Comparison of ENCODE assay signal across 8 cellular contexts in the genomic region with DNA sequence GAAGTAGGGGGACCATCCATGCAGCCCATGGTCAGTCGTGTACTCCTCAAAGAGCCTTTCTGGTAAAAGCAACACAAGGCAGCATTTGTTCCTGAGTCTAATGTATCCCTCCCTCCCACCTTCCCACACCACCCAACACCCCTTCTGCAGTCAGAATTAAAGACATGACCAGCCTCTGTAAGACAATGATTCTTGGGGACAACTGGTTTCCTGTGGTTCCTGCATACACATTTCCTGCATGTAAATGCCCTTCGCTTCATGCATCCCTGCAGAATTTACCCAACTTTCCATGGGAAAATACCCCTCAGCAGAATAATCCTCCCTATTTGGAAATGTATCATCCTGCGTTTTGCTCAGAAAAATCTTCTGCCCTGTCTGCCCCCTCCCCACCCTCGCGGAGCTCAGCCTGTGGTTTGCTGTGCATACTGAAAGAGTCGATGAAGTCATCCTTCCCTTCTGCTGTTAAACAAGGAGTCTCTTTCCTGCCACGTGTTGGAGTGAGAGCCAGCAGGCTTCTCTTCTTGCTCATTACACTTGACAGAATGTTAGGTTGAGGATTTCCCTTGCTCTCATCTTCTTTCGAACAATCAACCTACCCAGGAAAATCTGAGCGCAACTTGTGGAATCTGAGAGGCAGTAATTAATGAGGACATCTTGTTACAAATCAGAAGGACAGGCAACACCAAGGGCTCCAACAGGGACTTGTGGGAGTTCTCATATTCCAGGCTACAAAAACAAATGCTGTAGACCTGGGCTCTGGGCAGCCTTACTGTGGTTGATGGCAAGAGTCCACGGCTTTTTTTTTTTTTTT. TPM values are rescaled to one million over a fixed set of nuclear protein-coding genes. Genes with fewer than 3 reads are reported as not detected.
A peak's percentile ranks its signal among the peaks of the same experiment; 100 is the strongest.
DNase-seq lines count a peak whose midpoint lies in the region; ATAC-seq and TF ChIP-seq lines count a peak whose summit lies in the region.

No MANE protein-coding gene starts in this region.

- H3K4me1 Mint-ChIP-seq in activated T-cell treated with anti-CD3 and anti-CD28 coated beads, Interleukin-2, amount 50 U/mL, for 4 hours (ENCODE audit: low read depth) = peaks cover 9% of the 10 kb centered on the region

- TF ChIP-seq CTCF in KMS-11 (conservative IDR thresholded peaks at IDR 0.05; ENCODE audit: low read depth, low read length) = no peak

- no peaks in the 10 kb centered on the region for H3K9me3 ChIP-seq in right cardiac atrium (ENCODE audit: control insufficient read depth, low read length)

- H4K20me1 ChIP-seq in KMS-11 (ENCODE audit: insufficient read depth) = no peaks in the 10 kb centered on the region

- H3K36me3 ChIP-seq in KMS-11 (ENCODE audit: insufficient read depth) = no peaks in the 10 kb centered on the region

- H3K4me3 ChIP-seq in KMS-11 (IDR thresholded peaks at IDR 0.05; ENCODE audit: insufficient read depth, low read depth, low read length) (no peak overlapping the region), right cardiac atrium (ENCODE audit: low read length) (peak overlapping the region; percentile 29)

- H3K27ac ChIP-seq in KMS-11 (no peak overlapping the region), right cardiac atrium (ENCODE audit: low read length) (no peak overlapping the region)

- H3K9ac ChIP-seq in KMS-11 = no peak overlapping the region

- H3K27me3 ChIP-seq in KMS-11 (ENCODE audit: insufficient read depth, low read depth) = no peaks in the 10 kb centered on the region
- H3K27me3 ChIP-seq in right cardiac atrium (ENCODE audit: control insufficient read depth, insufficient read depth) = no peaks in the 10 kb centered on the region

- intact Hi-C loops in right cardiac atrium (cut with DNase I) = no loop called here

- ATAC-seq in GM19467 (IDR thresholded peaks at IDR 0.05; ENCODE audit: unreplicated experiment) (peak; percentile 59), right cardiac atrium (peak; percentile 61 to 80), HG02571 (IDR thresholded peaks at IDR 0.05; ENCODE audit: unreplicated experiment) (no peak)
- ATAC-seq in activated T-cell treated with anti-CD3 and anti-CD28 coated beads, Interleukin-2, amount 50 U/mL, for 4 hours = peak; percentile 81 to 82

- H3K9me3 Mint-ChIP-seq in activated T-cell treated with anti-CD3 and anti-CD28 coated beads, Interleukin-2, amount 50 U/mL, for 4 hours = no peaks in the 10 kb centered on the region

- peaks cover 17% of the 10 kb centered on the region for H3K27me3 Mint-ChIP-seq in activated T-cell treated with anti-CD3 and anti-CD28 coated beads, Interleukin-2, amount 50 U/mL, for 4 hours (ENCODE audit: low read depth)

- peak overlapping the region; percentile 12 for H3K4me2 ChIP-seq in KMS-11

- H3K4me3 Mint-ChIP-seq in activated T-cell treated with anti-CD3 and anti-CD28 coated beads, Interleukin-2, amount 50 U/mL, for 4 hours = no peak overlapping the region

- H3K79me2 ChIP-seq in KMS-11 (ENCODE audit: insufficient read depth, low read depth) = no peaks in the 10 kb centered on the region

- DNase-seq in COLO829 (ENCODE audit: low spot score) (peak; percentile 81), right cardiac atrium (peak in 2 of 3 donors; percentile 42 to 66), HT-29 (ENCODE audit: low spot score) (no peak)
- DNase-seq in activated T-cell treated with anti-CD3 and anti-CD28 coated beads, Interleukin-2, amount 50 U/mL, for 4 hours = no peak
- DNase-seq in stimulated activated CD4-positive, alpha-beta T cell treated with anti-CD3 and anti-CD28 coated beads, Interleukin-12 subunit alpha, Interleukin-12 subunit beta, amount 100 ng/mL, for 48 hours (ENCODE audit: low read depth in 2 of 3, low spot score in 1 of 3) = peak; percentile 10 to 17 (median 11)

- H3K4me1 ChIP-seq in KMS-11 (ENCODE audit: low read depth, poor library complexity, severe bottlenecking) = peaks cover 10% of the 10 kb centered on the region
- no peaks in the 10 kb centered on the region for H3K4me1 ChIP-seq in right cardiac atrium (ENCODE audit: control insufficient read depth, insufficient read depth, low read length)

- WGBS in right cardiac atrium = 17% methylated on average over 10 of the region's 10 CpGs

- no peaks in the 10 kb centered on the region for H3K36me3 Mint-ChIP-seq in activated T-cell treated with anti-CD3 and anti-CD28 coated beads, Interleukin-2, amount 50 U/mL, for 4 hours (ENCODE audit: insufficient read depth)

- peak overlapping the region; percentile 45; the same call in 1 of the 2 replicates for H2AFZ ChIP-seq in KMS-11 (ENCODE audit: low read depth)

RNA-seq across cellular contexts. Expression of a gene that starts 4.7 kb away (rescaled TPM):
- not detected for total RNA-seq in activated T-cell treated with anti-CD3 and anti-CD28 coated beads, Interleukin-2, amount 50 U/mL, for 4 hours
- total RNA-seq in right cardiac atrium = under 1 TPM in 3 of 4 donors, not detected in 1; 0.09 to 0.19 (median 0.18) TPM
- polyA plus RNA-seq in right cardiac atrium = 0.09 TPM
- total RNA-seq in HT-29 (2014; rRNA removed; shearing (Covaris generic)) = not detected in 2 replicates

RNA-seq across cellular contexts. Expression of a gene that starts 49.1 kb away (rescaled TPM):
- total RNA-seq in activated T-cell treated with anti-CD3 and anti-CD28 coated beads, Interleukin-2, amount 50 U/mL, for 4 hours = 10 to 100 TPM; 26.1 to 28.5 (median 27.8) TPM
- 10 to 100 TPM; 23.8 to 30.0 (median 26.7) TPM for total RNA-seq in right cardiac atrium
- 23.7 TPM for polyA plus RNA-seq in right cardiac atrium
- 18.7 and 18.8 TPM in 2 replicates for total RNA-seq in HT-29 (2014; rRNA removed; shearing (Covaris generic))

Comparison
In these comparisons a context has a peak if more than half of its experiments do, and no peak if none do; other contexts are left out.
1. DNase-seq: peak in COLO829 (single experiment), right cardiac atrium (2 of 3) and stimulated activated CD4-positive, alpha-beta T cell treated with anti-CD3 and anti-CD28 coated beads, Interleukin-12 subunit alpha, Interleukin-12 subunit beta, amount 100 ng/mL, for 48 hours (3 of 3); none in activated T-cell treated with anti-CD3 and anti-CD28 coated beads, Interleukin-2, amount 50 U/mL, for 4 hours (single experiment) and HT-29 (single experiment).